ENCODE assay signal across 10 cellular contexts in genomic region chr15:89441295-89441762, GRCh38. TPM values are rescaled to one million over a fixed set of nuclear protein-coding genes. Genes with fewer than 3 reads are reported as not detected.
A peak's percentile ranks its signal among the peaks of the same experiment; 100 is the strongest.
DNase-seq lines count a peak whose midpoint lies in the region; ATAC-seq and TF ChIP-seq lines count a peak whose summit lies in the region.
"Had no signal": no experiment of that assay in that cellular context is flagged by ENCODE, and none has a peak within 500 bp of the region (broad histone marks: within the 10 kb centered on the region; RNA-seq: fewer than 3 reads in every experiment).

No MANE protein-coding gene starts in this region.

- no peak overlapping the region for H3K27ac ChIP-seq in substantia nigra (ENCODE audit: low read depth, low read length, poor library complexity, severe bottlenecking)

- CTCF ChIA-PET in activated B cell treated with CpG ODN at 0.5 μM for 24 hours (lab: Charles Lee): interaction anchor here (0.7 to 3.7 kb wide), 3 partner anchors 11 to 83 kb away, joined by 3 to 21 read pairs (median 9); no protein-coding TSS in a partner anchor

- ATAC-seq in GM18519 (IDR thresholded peaks at IDR 0.05; ENCODE audit: low FRiP score, unreplicated experiment) (peak; percentile 85), GM21529 (IDR thresholded peaks at IDR 0.05; ENCODE audit: unreplicated experiment) (peak; percentile 99), HG03378 (IDR thresholded peaks at IDR 0.05; ENCODE audit: unreplicated experiment) (peak; percentile 97), activated B cell treated with CpG ODN at 0.5 μM for 24 hours (ENCODE audit: low read depth) (peak; percentile 99)

- POLR2A ChIA-PET in activated B cell treated with CpG ODN at 0.5 μM for 24 hours (lab: Charles Lee): no interaction called here

- DNase-seq in activated B cell treated with CpG ODN at 0.5 μM for 24 hours: peak; percentile 70
- DNase-seq in AG20443 (ENCODE audit: low spot score): no peak
- DNase-seq in effector CD4-positive, alpha-beta T cell: no peak
- DNase-seq in substantia nigra (lab: John Stamatoyannopoulos, UW): no peak
- DNase-seq in NCI-H2107 (lab: John Stamatoyannopoulos, UW): no peak
- DNase-seq: stimulated activated CD4-positive, alpha-beta T cell treated with anti-CD3 and anti-CD28 coated beads, Interleukin-4, amount 100 ng/mL, for 4 hours had no signal

- peak overlapping the region; percentile 73 for H3K27ac Mint-ChIP-seq in activated B cell treated with CpG ODN at 0.5 μM for 24 hours

- no peaks in the 10 kb centered on the region for H3K36me3 Mint-ChIP-seq in activated B cell treated with CpG ODN at 0.5 μM for 24 hours (ENCODE audit: low read depth)

- TF ChIP-seq CTCF in activated B cell treated with CpG ODN at 0.5 μM for 24 hours (IDR thresholded peaks at IDR 0.05): no peak

- peak overlapping the region; percentile 53 for H3K4me3 Mint-ChIP-seq in activated B cell treated with CpG ODN at 0.5 μM for 24 hours

- intact Hi-C loops in activated B cell treated with CpG ODN at 0.5 μM for 24 hours (cut with micrococcal nuclease): loop anchor here (1.0 to 2.0 kb wide), 5 partner anchors 11 to 134 kb away; partner anchors contain the start of genes POLG and TICRR

- peaks cover 6% of the 10 kb centered on the region for H3K27me3 Mint-ChIP-seq in activated B cell treated with CpG ODN at 0.5 μM for 24 hours

- peaks cover 31% of the 10 kb centered on the region for H3K4me1 Mint-ChIP-seq in activated B cell treated with CpG ODN at 0.5 μM for 24 hours

- H3K9me3 Mint-ChIP-seq in activated B cell treated with CpG ODN at 0.5 μM for 24 hours: no peaks in the 10 kb centered on the region

RNA-seq across cellular contexts. Expression of gene RHCG, which starts 55.1 kb away (rescaled TPM):
- not detected in 2 replicates for total RNA-seq in activated B cell treated with CpG ODN at 0.5 μM for 24 hours
- total RNA-seq: lung microvascular endothelial cell had no signal
